In the genomic region with DNA sequence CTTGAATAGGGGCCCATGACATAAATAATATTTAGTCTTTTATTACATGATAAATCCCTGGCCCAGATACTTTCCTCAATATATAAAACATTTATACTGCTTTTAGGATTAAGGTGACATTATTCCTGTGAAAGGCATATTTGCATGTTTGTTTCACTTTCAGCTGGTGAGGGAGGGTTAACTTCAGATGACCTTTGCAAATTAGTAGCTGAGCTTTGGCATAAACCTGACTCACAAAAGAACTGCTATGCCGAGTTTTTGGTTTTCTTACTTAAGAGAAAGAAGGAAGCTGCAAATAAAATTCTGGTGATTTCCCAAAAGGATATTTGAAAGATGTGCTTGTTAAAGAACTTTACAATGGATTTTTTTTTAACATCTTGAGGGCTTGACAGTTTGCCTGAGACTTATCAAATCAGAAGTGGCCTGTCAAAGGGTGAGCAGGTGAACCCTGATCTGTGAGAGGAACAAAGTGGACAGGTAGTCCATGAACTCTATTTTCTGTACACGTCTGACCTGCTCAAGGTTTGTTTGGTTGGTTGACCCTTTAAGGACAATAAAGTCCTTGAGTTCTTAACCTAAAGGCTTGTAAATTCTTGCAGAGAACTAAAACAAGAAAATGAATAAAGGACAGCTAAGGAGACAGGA, we compare ENCODE assay signal across 11 cellular contexts.
DNase-seq lines count a peak whose midpoint lies in the region; ATAC-seq, FAIRE-seq and TF ChIP-seq lines count a peak whose summit lies in the region.
"Had no signal": no experiment of that assay in that cellular context is flagged by ENCODE, and none has a peak within 500 bp of the region (broad histone marks: within the 10 kb centered on the region; RNA-seq: fewer than 3 reads in every experiment).

No MANE protein-coding gene starts in this region.

- no peaks in the 10 kb centered on the region for H3K36me3 Mint-ChIP-seq in mesothelial cell of epicardium
- H3K36me3 Mint-ChIP-seq: naive B cell had no signal

- H3K9me3 Mint-ChIP-seq in mesothelial cell of epicardium, result no peaks in the 10 kb centered on the region
- H3K9me3 Mint-ChIP-seq: naive B cell had no signal

- ATAC-seq in GM18907 (IDR thresholded peaks at IDR 0.05; ENCODE audit: unreplicated experiment) (peak; percentile 95), GM21717 (IDR thresholded peaks at IDR 0.05; ENCODE audit: unreplicated experiment) (peak; percentile 98), HG03280 (IDR thresholded peaks at IDR 0.05; ENCODE audit: unreplicated experiment) (peak; percentile 84), left lobe of liver (peak; percentile 93)

- H3K4me3 Mint-ChIP-seq in mesothelial cell of epicardium, result no peak overlapping the region
- H3K4me3 Mint-ChIP-seq: naive B cell had no signal

- H3K27ac Mint-ChIP-seq in mesothelial cell of epicardium, result no peak overlapping the region
- H3K27ac Mint-ChIP-seq: naive B cell had no signal

- no peak for FAIRE-seq in urothelium cell line (lab: Jason Lieb, UNC)
- FAIRE-seq: colon had no signal

- peaks cover 5% of the 10 kb centered on the region for H3K27me3 Mint-ChIP-seq in mesothelial cell of epicardium (ENCODE audit: low read depth)

- DNase-seq in left lobe of liver (ENCODE audit: low spot score), result no peak
- DNase-seq in 8988T, result no peak
- no peak for DNase-seq in urothelium cell line (ENCODE audit: low spot score)
- DNase-seq in activated CD4-positive, alpha-beta T cell treated with anti-CD3 and anti-CD28 coated beads for 1 hour, result no peak
- no peak for DNase-seq in mesothelial cell of epicardium (ENCODE audit: low spot score in 2 of 2, unreplicated experiment in 2 of 2)
- DNase-seq: naive B cell; stimulated activated CD4-positive, alpha-beta T cell treated with anti-CD3 and anti-CD28 coated beads, Interleukin-4, amount 100 ng/mL, for 4 hours had no signal

- peaks cover 2% of the 10 kb centered on the region for H3K4me1 Mint-ChIP-seq in mesothelial cell of epicardium
- H3K4me1 Mint-ChIP-seq: naive B cell had no signal

- TF ChIP-seq CTCF in mesothelial cell of epicardium (IDR thresholded peaks at IDR 0.05; ENCODE audit: unreplicated experiment), result no peak
